Comparison of ENCODE assay signal across 16 cellular contexts in the genomic region with DNA sequence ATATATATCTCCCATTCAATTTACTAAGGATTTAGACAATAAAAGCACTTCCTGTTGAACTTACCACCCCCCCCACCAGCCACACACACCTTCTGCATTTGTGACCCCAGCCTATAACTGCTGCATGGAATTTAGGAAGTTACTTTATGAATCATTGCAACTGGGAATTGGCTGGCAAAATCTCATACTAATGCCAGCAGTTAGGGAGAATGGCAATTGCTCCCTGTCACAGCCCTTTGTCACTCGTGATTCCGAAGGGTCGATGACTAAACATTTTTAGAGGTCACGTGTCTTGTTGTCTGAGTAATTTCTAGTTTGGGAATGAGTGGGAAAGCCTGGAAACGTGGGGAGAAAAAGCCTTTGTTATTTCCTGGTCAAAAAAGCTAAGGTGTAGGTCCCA. TPM values are rescaled to one million over a fixed set of nuclear protein-coding genes. Genes with fewer than 3 reads are reported as not detected.
DNase-seq lines count a peak whose midpoint lies in the region; ATAC-seq lines count a peak whose summit lies in the region.
"Had no signal": no experiment of that assay in that cellular context is flagged by ENCODE, and none has a peak within 500 bp of the region (broad histone marks: within the 10 kb centered on the region; RNA-seq: fewer than 3 reads in every experiment).

No MANE protein-coding gene starts in this region.

- DNase-seq in SHP77 (lab: John Stamatoyannopoulos, UW) (peak; percentile 38 to 42), SHP77 treated with DMSO at 0.1 percent for 48 hours (lab: John Stamatoyannopoulos, UW) (no peak), RPMI7951 (ENCODE audit: low read depth) (peak; percentile 11), left colon (no peak), aorta (peak in 1 of 2 donors; percentile 50), left lobe of liver (ENCODE audit: low spot score) (no peak)
- no peak for DNase-seq in activated CD8-positive, alpha-beta memory T cell treated with anti-CD3 and anti-CD28 coated beads for 24 hours
- DNase-seq: activated CD8-positive, alpha-beta memory T cell treated with anti-CD3 and anti-CD28 coated beads, Interleukin-2, amount 10 ng/mL, durations not matched to agents 7 days and 5 days; activated naive CD8-positive, alpha-beta T cell treated with anti-CD3 and anti-CD28 coated beads, Interleukin-2, amount 50 U/mL, for 24 hours; hippocampal formation; right lobe of liver; T1000 had no signal

- H3K27me3 ChIP-seq in aorta (ENCODE audit: control insufficient read depth in 1 of 2, insufficient read depth in 2 of 2, low read length in 1 of 2), result no peaks in the 10 kb centered on the region
- H3K27me3 ChIP-seq: right lobe of liver had no signal

- H3K36me3 ChIP-seq in aorta (ENCODE audit: control insufficient read depth in 1 of 2, insufficient read depth in 2 of 2, low read length in 1 of 2), result peaks cover 2 to 6% of the 10 kb centered on the region in 2 donors
- H3K36me3 ChIP-seq: right lobe of liver had no signal

- H3K9me3 ChIP-seq in aorta (ENCODE audit: control insufficient read depth, low read length), result no peaks in the 10 kb centered on the region
- H3K9me3 ChIP-seq: right lobe of liver had no signal

- peak; percentile 56 for ATAC-seq in left colon
- peak; percentile 65 for ATAC-seq in aorta (ENCODE audit: low FRiP score)
- ATAC-seq in left lobe of liver, result no peak
- no peak for ATAC-seq in HG02973 (IDR thresholded peaks at IDR 0.05; ENCODE audit: unreplicated experiment)
- ATAC-seq: activated CD8-positive, alpha-beta memory T cell treated with anti-CD3 and anti-CD28 coated beads, Interleukin-2, amount 10 ng/mL, durations not matched to agents 7 days and 5 days; activated naive CD8-positive, alpha-beta T cell treated with anti-CD3 and anti-CD28 coated beads, Interleukin-2, amount 50 U/mL, for 24 hours had no signal

- no peak overlapping the region for H3K27ac ChIP-seq in aorta (ENCODE audit: low read depth in 1 of 2, low read length in 2 of 2)
- H3K27ac ChIP-seq: right lobe of liver had no signal

- intact Hi-C loops in left colon (cut with DNase I, micrococcal nuclease), result no loop called here
- intact Hi-C loops in aorta (cut with DNase I), result no loop called here

- peaks cover 6 to 7% of the 10 kb centered on the region in 2 donors for H3K4me1 ChIP-seq in aorta (ENCODE audit: control insufficient read depth in 1 of 2, insufficient read depth in 2 of 2, low read length in 2 of 2)
- H3K4me1 ChIP-seq: right lobe of liver had no signal

- WGBS in aorta, 2 donors, result 1 to 3% methylated on average over 5 of the region's 5 CpGs

- H3K4me3 ChIP-seq in aorta (ENCODE audit: low read length in 2 of 2), result no peak overlapping the region
- H3K4me3 ChIP-seq: right lobe of liver had no signal

RNA-seq across cellular contexts. Expression of a gene that starts 46.6 kb away (rescaled TPM):
- total RNA-seq in RPMI7951 (2014; rRNA removed; shearing (Covaris generic)), result not detected in 2 replicates
- total RNA-seq in left colon (not detected), aorta (under 1 TPM; 0.32 to 0.81 TPM), left lobe of liver (0.60 TPM)
- 1 to 10 TPM in 1 of 2 donors, not detected in 1; 2.0 TPM for polyA plus RNA-seq in aorta
- total RNA-seq: activated CD8-positive, alpha-beta memory T cell treated with anti-CD3 and anti-CD28 coated beads, Interleukin-2, amount 10 ng/mL, durations not matched to agents 7 days and 5 days; G401; mesenteric fat pad; OCI-LY7 had no signal

Comparison
In these comparisons a context has a peak if more than half of its experiments do, and no peak if none do; other contexts are left out.
1. DNase-seq: peak in SHP77 (2 of 2) and RPMI7951 (single experiment); none in SHP77 treated with DMSO at 0.1 percent for 48 hours (single experiment), left colon (0 of 2), left lobe of liver (single experiment) and activated CD8-positive, alpha-beta memory T cell treated with anti-CD3 and anti-CD28 coated beads for 24 hours (single experiment).
2. ATAC-seq: peak in left colon (single experiment) and aorta (single experiment); none in left lobe of liver (single experiment) and HG02973 (single experiment).